ENCODE assay signal across 8 cellular contexts in the genomic region with DNA sequence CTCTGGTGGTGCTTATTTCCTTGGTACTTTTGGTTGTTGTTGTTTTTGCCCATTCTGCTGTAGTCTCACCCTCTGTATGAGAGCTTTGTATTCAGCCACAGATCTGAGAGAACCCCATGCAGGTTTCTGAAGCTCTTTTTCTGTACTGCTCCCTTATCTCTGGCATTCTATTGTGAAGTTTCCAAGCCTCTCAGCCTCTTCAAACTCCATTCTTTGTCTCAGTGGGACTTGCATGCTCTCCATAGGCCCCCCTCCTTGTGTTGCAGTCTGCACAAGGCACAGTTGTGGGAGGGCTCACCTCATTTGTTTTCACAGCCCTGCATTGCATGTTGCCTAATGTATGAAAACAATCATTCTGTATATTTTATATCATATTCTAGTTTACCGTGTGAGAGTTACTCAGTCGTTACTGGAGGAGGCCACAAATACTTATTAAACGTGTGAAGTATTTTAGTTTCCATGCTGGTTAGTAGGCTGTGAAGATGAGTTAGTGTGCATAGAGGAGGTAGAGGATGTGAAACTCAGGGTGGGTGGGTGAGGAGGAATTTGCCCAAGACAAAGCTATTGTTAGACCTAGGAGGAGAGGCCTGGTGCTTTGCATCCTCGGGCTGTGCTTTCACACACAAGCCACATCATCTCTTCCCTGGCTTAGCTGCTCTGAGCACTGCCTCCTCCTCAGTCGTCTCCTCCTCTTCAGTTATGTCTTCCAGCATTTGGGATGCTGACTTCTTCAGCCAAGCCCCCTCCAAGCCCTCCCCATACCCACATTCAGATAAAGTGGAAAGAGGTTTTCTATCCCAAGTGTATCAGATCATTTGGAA. TPM values are rescaled to one million over a fixed set of nuclear protein-coding genes. Genes with fewer than 3 reads are reported as not detected.
A peak's percentile ranks its signal among the peaks of the same experiment; 100 is the strongest.
DNase-seq lines count a peak whose midpoint lies in the region; ATAC-seq and TF ChIP-seq lines count a peak whose summit lies in the region.

No MANE protein-coding gene starts in this region.

- H3K27me3 ChIP-seq in mucosa of rectum (ENCODE audit: control insufficient read depth in 2 of 2, insufficient read depth in 2 of 2, low read length in 2 of 2): no peaks in the 10 kb centered on the region
- no peaks in the 10 kb centered on the region for H3K27me3 ChIP-seq in body of pancreas

- H3K4me3 ChIP-seq in mucosa of rectum (ENCODE audit: low read length in 2 of 2) (no peak overlapping the region), body of pancreas (no peak overlapping the region)

- intact Hi-C loops in body of pancreas (cut with DNase I): no loop called here

- ATAC-seq in GM18867 (IDR thresholded peaks at IDR 0.05; ENCODE audit: unreplicated experiment) (peak; percentile 32), HG02763 (IDR thresholded peaks at IDR 0.05; ENCODE audit: unreplicated experiment) (peak; percentile 30), body of pancreas (no peak)

- peak; percentile 48 for DNase-seq in SIG-M5 (lab: John Stamatoyannopoulos, UW)
- no peak for DNase-seq in NCI-H524 (lab: John Stamatoyannopoulos, UW)
- DNase-seq in OCI-M1 (lab: John Stamatoyannopoulos, UW): no peak
- DNase-seq in body of pancreas: no peak
- no peak for DNase-seq in chondrocyte (ENCODE audit: low spot score)

- WGBS in body of pancreas, 2 donors: 76 to 85% methylated on average over 5 of the region's 5 CpGs

- H3K9ac ChIP-seq in mucosa of rectum (ENCODE audit: low read depth in 1 of 2, low read length in 2 of 2): peak overlapping the region in 1 of 2 donors; percentile 18

- H3K27ac ChIP-seq in mucosa of rectum (ENCODE audit: low read depth in 2 of 2, low read length in 2 of 2) (peak overlapping the region; percentile 8 to 61), body of pancreas (no peak overlapping the region)

- no peak overlapping the region for H3K27ac Mint-ChIP-seq in chondrocyte (ENCODE audit: unreplicated experiment)

- TF ChIP-seq POLR2A in body of pancreas (IDR thresholded peaks at IDR 0.05): no peak

- H3K9me3 ChIP-seq in mucosa of rectum (ENCODE audit: control insufficient read depth in 2 of 2, low read length in 2 of 2) (no peaks in the 10 kb centered on the region), body of pancreas (no peaks in the 10 kb centered on the region)

- H3K4me1 ChIP-seq in mucosa of rectum (ENCODE audit: control insufficient read depth in 2 of 2, insufficient read depth in 2 of 2, low read length in 2 of 2) (peaks cover 25 to 29% of the 10 kb centered on the region in 2 donors), body of pancreas (peaks cover 9% of the 10 kb centered on the region)

- H3K36me3 Mint-ChIP-seq in chondrocyte (ENCODE audit: low read depth): no peaks in the 10 kb centered on the region

- no peak overlapping the region for H3K4me3 Mint-ChIP-seq in chondrocyte (ENCODE audit: unreplicated experiment)

- no peak for TF ChIP-seq CTCF in body of pancreas (IDR thresholded peaks at IDR 0.05)
- no peak for TF ChIP-seq CTCF in chondrocyte (IDR thresholded peaks at IDR 0.05)

- peaks cover 10% of the 10 kb centered on the region for H3K4me1 Mint-ChIP-seq in chondrocyte (ENCODE audit: low read depth)

- H3K27me3 Mint-ChIP-seq in chondrocyte (ENCODE audit: low read depth): peaks cover 8% of the 10 kb centered on the region

- H3K9me3 Mint-ChIP-seq in chondrocyte (ENCODE audit: low read depth): no peaks in the 10 kb centered on the region

- H3K36me3 ChIP-seq in mucosa of rectum (ENCODE audit: control insufficient read depth in 2 of 2, insufficient read depth in 2 of 2, low read length in 2 of 2) (no peaks in the 10 kb centered on the region), body of pancreas (replicated peaks in 1 of 2; ENCODE audit: insufficient read depth in 1 of 2, low read depth in 2 of 2) (no peaks in the 10 kb centered on the region)

RNA-seq across cellular contexts. Expression of a gene that starts 7.8 kb away (rescaled TPM):
- total RNA-seq in body of pancreas (not detected), chondrocyte (not detected in 3 replicates)

RNA-seq across cellular contexts. Expression of a gene that starts 19.2 kb away (rescaled TPM):
- total RNA-seq in body of pancreas: 10 to 100 TPM; 16.1 to 35.3 TPM
- 0.25 TPM in 1 of 3 replicates, not detected in the others for total RNA-seq in chondrocyte

Comparison
In these comparisons a context has a peak if more than half of its experiments do, and no peak if none do; other contexts are left out.
1. H3K27ac ChIP-seq: peak in mucosa of rectum (2 of 2); none in body of pancreas (0 of 4).
2. RNA of a gene that starts 19.2 kb away (total RNA-seq): 16.1 to 35.3 TPM in body of pancreas; 0.25 TPM in chondrocyte; every median in the first group is over 10 times any median in the second.